Comparison of ENCODE assay signal across 15 cellular contexts in the genomic region with DNA sequence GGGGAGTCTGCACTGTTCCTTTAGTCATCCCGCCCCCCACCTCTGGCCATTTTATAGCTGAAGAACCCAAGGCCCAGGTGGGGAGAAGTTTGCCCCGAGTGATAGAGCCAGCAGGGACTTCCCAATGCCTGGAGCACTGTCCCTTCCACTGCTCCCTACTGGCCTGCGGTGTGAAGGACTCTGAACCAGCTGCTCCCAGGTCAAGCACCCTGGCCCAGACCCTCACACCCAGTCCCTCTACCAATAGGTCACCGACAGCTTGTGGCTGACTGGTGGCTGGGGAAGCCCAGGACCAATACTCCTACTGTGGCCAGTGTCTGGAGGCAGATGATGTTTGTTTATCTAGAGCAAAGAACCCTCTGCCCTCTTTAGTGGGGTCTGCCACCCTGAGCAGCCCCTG.
DNase-seq lines count a peak whose midpoint lies in the region; ATAC-seq and TF ChIP-seq lines count a peak whose summit lies in the region.
"Had no signal": no experiment of that assay in that cellular context is flagged by ENCODE, and none has a peak within 500 bp of the region (broad histone marks: within the 10 kb centered on the region; RNA-seq: fewer than 3 reads in every experiment).

No MANE protein-coding gene starts in this region.

- no peaks in the 10 kb centered on the region for H3K36me3 ChIP-seq in right atrium auricular region
- H3K36me3 ChIP-seq in vagina, result no peaks in the 10 kb centered on the region
- H3K36me3 ChIP-seq: BLaER1 treated with 17β-estradiol and CSF1 and Interleukin-3, amounts not matched to agents 10 nM and 100 nM; HAP-1 had no signal

- ATAC-seq in right cardiac atrium (no peak), left lobe of liver (peak; percentile 3)
- no peak for ATAC-seq in activated naive CD4-positive, alpha-beta T cell treated with anti-CD3 and anti-CD28 coated beads, Interleukin-2, amount 50 U/mL, for 72 hours

- no peak overlapping the region for H3K27ac Mint-ChIP-seq in activated naive CD4-positive, alpha-beta T cell treated with anti-CD3 and anti-CD28 coated beads, Interleukin-2, amount 50 U/mL, for 72 hours
- H3K27ac Mint-ChIP-seq: CD4-positive, alpha-beta T cell had no signal

- H3K4me1 ChIP-seq in right atrium auricular region (peaks cover 0 to 7% of the 10 kb centered on the region in 2 donors), right cardiac atrium (ENCODE audit: control insufficient read depth, insufficient read depth, low read length) (no peaks in the 10 kb centered on the region), vagina (no peaks in the 10 kb centered on the region)

- H3K27me3 ChIP-seq in right atrium auricular region (no peaks in the 10 kb centered on the region), right cardiac atrium (ENCODE audit: control insufficient read depth, insufficient read depth) (no peaks in the 10 kb centered on the region), vagina (no peaks in the 10 kb centered on the region)
- H3K27me3 ChIP-seq: BLaER1 treated with 17β-estradiol and CSF1 and Interleukin-3, amounts not matched to agents 10 nM and 100 nM had no signal

- 91% methylated on average over 4 of the region's 4 CpGs for WGBS in right cardiac atrium

- H3K36me3 Mint-ChIP-seq in activated naive CD4-positive, alpha-beta T cell treated with anti-CD3 and anti-CD28 coated beads, Interleukin-2, amount 50 U/mL, for 72 hours, result no peaks in the 10 kb centered on the region

- peak; percentile 21 for DNase-seq in right atrium auricular region (ENCODE audit: low spot score)
- DNase-seq in right cardiac atrium, result no peak
- DNase-seq in left lobe of liver (ENCODE audit: low spot score), result no peak
- peak; percentile 46 to 70 for DNase-seq in vagina (ENCODE audit: extremely low spot score in 2 of 2)
- no peak for DNase-seq in activated naive CD4-positive, alpha-beta T cell treated with anti-CD3 and anti-CD28 coated beads, Interleukin-2, amount 50 U/mL, for 72 hours (ENCODE audit: low spot score in 2 of 2)
- DNase-seq in NCI-H2196 treated with DMSO at 0.1 percent for 48 hours (lab: John Stamatoyannopoulos, UW; ENCODE audit: unreplicated experiment), result no peak
- DNase-seq in SIG-M5 treated with dmso at 0.1 percent for 504 hours (lab: John Stamatoyannopoulos, UW; ENCODE audit: unreplicated experiment), result no peak
- DNase-seq: 8988T; CD4-positive, alpha-beta T cell; DMS79; GOT3 had no signal

- TF ChIP-seq CTCF in right atrium auricular region (IDR thresholded peaks at IDR 0.05) (no peak), VCaP (conservative IDR thresholded peaks at IDR 0.05) (no peak), vagina (IDR thresholded peaks at IDR 0.05) (no peak)

- no peaks in the 10 kb centered on the region for H3K9me3 Mint-ChIP-seq in activated naive CD4-positive, alpha-beta T cell treated with anti-CD3 and anti-CD28 coated beads, Interleukin-2, amount 50 U/mL, for 72 hours
- H3K9me3 Mint-ChIP-seq: CD4-positive, alpha-beta T cell had no signal

- H3K4me3 ChIP-seq in right atrium auricular region (no peak overlapping the region), right cardiac atrium (ENCODE audit: low read length) (no peak overlapping the region), vagina (no peak overlapping the region)
- H3K4me3 ChIP-seq: BLaER1 treated with 17β-estradiol and CSF1 and Interleukin-3, amounts not matched to agents 10 nM and 100 nM; GM12878; HAP-1 had no signal

- no peak for TF ChIP-seq POLR2A in vagina (IDR thresholded peaks at IDR 0.05)

- H3K27ac ChIP-seq in right atrium auricular region (no peak overlapping the region), right cardiac atrium (ENCODE audit: low read length) (no peak overlapping the region), VCaP (peak overlapping the region; percentile 31; the same call in 1 of the 2 replicates), vagina (no peak overlapping the region)
- H3K27ac ChIP-seq: BLaER1 treated with 17β-estradiol and CSF1 and Interleukin-3, amounts not matched to agents 10 nM and 100 nM had no signal

- H3K9me3 ChIP-seq in right atrium auricular region, result no peaks in the 10 kb centered on the region
- H3K9me3 ChIP-seq in right cardiac atrium (ENCODE audit: control insufficient read depth, low read length), result no peaks in the 10 kb centered on the region
- H3K9me3 ChIP-seq in vagina, result no peaks in the 10 kb centered on the region
- H3K9me3 ChIP-seq: BLaER1 treated with 17β-estradiol and CSF1 and Interleukin-3, amounts not matched to agents 10 nM and 100 nM; HAP-1 had no signal

- intact Hi-C loops in right cardiac atrium (cut with DNase I) (no loop called here), vagina (cut with DNase I) (no loop called here)

Comparison
In these comparisons a context has a peak if more than half of its experiments do, and no peak if none do; other contexts are left out.
1. DNase-seq: peak in right atrium auricular region (single experiment) and vagina (2 of 2); none in right cardiac atrium (0 of 3), left lobe of liver (single experiment), activated naive CD4-positive, alpha-beta T cell treated with anti-CD3 and anti-CD28 coated beads, Interleukin-2, amount 50 U/mL, for 72 hours (0 of 2), NCI-H2196 treated with DMSO at 0.1 percent for 48 hours (single experiment) and SIG-M5 treated with dmso at 0.1 percent for 504 hours (single experiment).